Comparison of ENCODE assay signal across 8 cellular contexts in the genomic region with DNA sequence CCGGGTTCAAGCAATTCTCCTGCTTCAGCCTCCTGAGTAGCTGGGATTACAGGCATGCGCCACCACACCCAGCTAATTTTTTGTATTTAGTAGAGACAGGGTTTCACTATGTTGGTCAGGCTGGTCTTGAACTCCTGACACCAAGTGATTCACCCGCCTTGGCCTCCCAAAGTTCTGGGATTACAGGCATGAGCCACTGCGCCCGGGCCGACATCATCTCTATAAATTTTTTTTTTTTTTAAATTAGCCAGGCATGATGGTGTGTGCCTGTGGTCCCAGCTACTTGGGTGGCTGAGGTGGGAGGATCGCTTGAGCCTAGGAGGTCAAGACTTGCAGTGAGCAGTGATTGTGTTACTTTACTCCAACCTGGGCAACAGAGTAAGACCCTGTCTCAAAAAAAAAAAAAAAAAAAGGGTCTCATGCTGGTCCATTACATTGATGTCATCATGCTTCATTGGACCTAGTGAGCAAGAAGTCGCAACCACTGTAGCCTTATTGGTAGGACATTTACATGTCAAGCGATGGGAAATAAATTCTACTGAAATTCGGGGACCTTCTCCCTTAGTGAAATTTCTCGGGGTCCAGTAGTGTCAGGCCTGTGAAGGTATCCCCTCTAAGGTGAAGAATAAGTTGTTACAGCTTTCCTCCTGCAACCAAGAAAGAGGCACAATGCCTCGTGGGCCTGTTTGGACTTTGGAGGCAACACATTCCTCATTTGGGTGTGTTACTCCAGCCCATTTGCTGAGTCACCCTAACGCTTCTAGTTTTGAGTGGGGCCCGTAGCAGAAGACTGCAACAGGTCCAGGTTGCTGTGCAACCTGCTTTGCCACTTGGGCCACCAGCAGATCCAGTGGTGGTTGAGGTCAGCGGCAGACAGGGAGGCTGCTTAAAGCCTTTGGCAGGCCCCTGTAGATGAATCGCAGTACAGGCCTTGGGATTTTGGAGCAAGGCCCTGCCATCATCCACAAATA. TPM values are rescaled to one million over a fixed set of nuclear protein-coding genes. Genes with fewer than 3 reads are reported as not detected.
DNase-seq lines count a peak whose midpoint lies in the region; TF ChIP-seq lines count a peak whose summit lies in the region.
"Not testable (repeated sequence)": the region's sequence is repeated elsewhere in the genome, so short reads cannot be mapped to it uniquely, and the experiment has no call there.

No MANE protein-coding gene starts in this region.

- H3K36me3 ChIP-seq in adipocyte (ENCODE audit: control insufficient read depth, insufficient read depth, low read length, severe bottlenecking) (peaks cover 14% of the 10 kb centered on the region), duodenal mucosa (ENCODE audit: control insufficient read depth in 1 of 2, insufficient read depth in 2 of 2, low read length in 2 of 2) (peaks cover 0 to 16% of the 10 kb centered on the region in 2 donors)
- not testable (repeated sequence) for H3K36me3 ChIP-seq in mucosa of rectum (ENCODE audit: control insufficient read depth in 2 of 2, insufficient read depth in 2 of 2, low read length in 2 of 2); suprapubic skin

- not testable (repeated sequence) for TF ChIP-seq CTCF in AG09319 (IDR thresholded peaks at IDR 0.05; ENCODE audit: low read depth, low read length); suprapubic skin (IDR thresholded peaks at IDR 0.05)

- H3K27me3 ChIP-seq in adipocyte (replicated peaks; ENCODE audit: control insufficient read depth, insufficient read depth, low read length); duodenal mucosa (ENCODE audit: control insufficient read depth in 1 of 2, insufficient read depth in 2 of 2, low read length in 2 of 2); mucosa of rectum (ENCODE audit: control insufficient read depth in 2 of 2, insufficient read depth in 2 of 2, low read length in 2 of 2); suprapubic skin: not testable (repeated sequence)

- H3K4me1 ChIP-seq in adipocyte (ENCODE audit: control insufficient read depth, insufficient read depth, low read length) (peaks cover 68% of the 10 kb centered on the region), duodenal mucosa (ENCODE audit: control insufficient read depth in 1 of 2, insufficient read depth in 2 of 2, low read length in 2 of 2) (peaks cover 70 to 71% of the 10 kb centered on the region in 2 donors), mucosa of rectum (ENCODE audit: control insufficient read depth in 2 of 2, insufficient read depth in 2 of 2, low read length in 2 of 2) (peaks cover 37 to 55% of the 10 kb centered on the region in 2 donors), suprapubic skin (peaks cover 65% of the 10 kb centered on the region)

- H3K9me3 ChIP-seq in adipocyte (ENCODE audit: control insufficient read depth, low read length); duodenal mucosa (ENCODE audit: control insufficient read depth in 1 of 2, low read length in 2 of 2); mucosa of rectum (ENCODE audit: control insufficient read depth in 2 of 2, low read length in 2 of 2); suprapubic skin: not testable (repeated sequence)

- H3K4me3 ChIP-seq in adipocyte (ENCODE audit: low read length): peak overlapping the region; percentile 1
- H3K4me3 ChIP-seq in duodenal mucosa (ENCODE audit: low read depth in 1 of 2, low read length in 2 of 2): peak overlapping the region; percentile 2 to 24
- H3K4me3 ChIP-seq in mucosa of rectum (ENCODE audit: low read length in 2 of 2); suprapubic skin: not testable (repeated sequence)

- WGBS in suprapubic skin: 67% methylated on average over 16 of the region's 16 CpGs

- H3K9ac ChIP-seq in adipocyte (ENCODE audit: low read length): peak overlapping the region; percentile 2
- not testable (repeated sequence) for H3K9ac ChIP-seq in duodenal mucosa (ENCODE audit: low read depth in 1 of 2, low read length in 2 of 2); mucosa of rectum (ENCODE audit: low read depth in 1 of 2, low read length in 2 of 2)

- TF ChIP-seq EP300 in suprapubic skin (IDR thresholded peaks at IDR 0.05): not testable (repeated sequence)

- DNase-seq in AG09319 (ENCODE audit: extremely low read depth, low read depth) (peak; percentile 37), HCEC 1CT (peak; percentile 57), NCI-H460 (ENCODE audit: extremely low read depth, low read depth) (peak; percentile 85), adipocyte (ENCODE audit: low read depth) (peak; percentile 83), glomerular visceral epithelial cell (ENCODE audit: extremely low spot score) (peak; percentile 62)
- not testable (repeated sequence) for DNase-seq in suprapubic skin (ENCODE audit: low spot score in 2 of 2)

- not testable (repeated sequence) for TF ChIP-seq POLR2A in suprapubic skin (IDR thresholded peaks at IDR 0.05)

- H3K27ac ChIP-seq in duodenal mucosa (ENCODE audit: low read depth, low read length): peak overlapping the region; percentile 2
- H3K27ac ChIP-seq in mucosa of rectum (ENCODE audit: low read depth in 2 of 2, low read length in 2 of 2): peak overlapping the region; percentile 52 to 64
- peak overlapping the region; percentile 67 for H3K27ac ChIP-seq in suprapubic skin

RNA-seq across cellular contexts. Expression of gene SPSB1, which starts 7.2 kb away (rescaled TPM):
- 11.6 and 14.4 TPM in 2 replicates for total RNA-seq in NCI-H460 (2014; rRNA removed; shearing (Covaris generic))
- 3.4 and 5.6 TPM in 2 replicates for polyA plus RNA-seq in NCI-H460 (2014; cell fraction: nucleus; rRNA removed)
- total RNA-seq in suprapubic skin: 10 to 100 TPM; 28.3 to 49.2 (median 42.1) TPM

Comparison
In these comparisons a context has a peak if more than half of its experiments do, and no peak if none do; other contexts are left out.
1. H3K27ac ChIP-seq: peak in every context shown above with its lines; median percentile 67 in suprapubic skin; 58 in mucosa of rectum; 2 in duodenal mucosa.